Comparison of ENCODE assay signal across 8 cellular contexts in the genomic region with DNA sequence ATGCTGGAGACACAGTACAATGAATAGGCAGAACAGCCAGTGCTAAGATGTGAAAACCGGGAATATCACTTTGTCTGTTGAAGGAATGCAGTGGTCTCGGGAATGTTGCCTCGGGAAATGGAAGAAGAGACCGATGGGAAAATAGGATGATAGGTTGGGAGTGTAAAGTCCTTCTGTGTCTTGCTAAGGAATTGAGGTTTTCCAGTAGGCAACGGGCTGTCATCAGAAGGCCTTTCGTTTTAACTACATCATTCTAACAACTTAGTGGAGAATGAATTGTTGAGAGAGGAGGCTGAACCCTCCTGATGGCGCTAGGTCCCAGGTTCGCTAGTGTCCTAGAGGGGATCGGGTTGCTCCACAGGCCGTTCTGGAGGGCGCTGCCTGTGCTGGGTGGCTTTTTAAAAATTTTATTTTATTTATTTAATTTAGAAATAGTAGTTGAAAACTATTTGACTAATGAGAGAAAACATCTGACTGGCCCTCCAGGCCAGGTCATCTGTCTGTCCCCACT. TPM values are rescaled to one million over a fixed set of nuclear protein-coding genes. Genes with fewer than 3 reads are reported as not detected.
A peak's percentile ranks its signal among the peaks of the same experiment; 100 is the strongest.
DNase-seq lines count a peak whose midpoint lies in the region; ATAC-seq and TF ChIP-seq lines count a peak whose summit lies in the region.

No MANE protein-coding gene starts in this region.

- peak overlapping the region; percentile 85 for H3K4me3 Mint-ChIP-seq in activated T-cell treated with anti-CD3 and anti-CD28 coated beads, Interleukin-2, amount 50 U/mL, for 24 hours
- peak overlapping the region; percentile 78 for H3K4me3 Mint-ChIP-seq in chondrocyte (ENCODE audit: unreplicated experiment)

- peaks cover 15% of the 10 kb centered on the region for H3K36me3 Mint-ChIP-seq in activated T-cell treated with anti-CD3 and anti-CD28 coated beads, Interleukin-2, amount 50 U/mL, for 24 hours (ENCODE audit: low read depth)
- H3K36me3 Mint-ChIP-seq in chondrocyte (ENCODE audit: low read depth), result no peaks in the 10 kb centered on the region

- ATAC-seq in HG03159 (IDR thresholded peaks at IDR 0.05; ENCODE audit: unreplicated experiment), result no peak

- peak; percentile 2 for TF ChIP-seq CTCF in chondrocyte (IDR thresholded peaks at IDR 0.05)

- peaks cover 17% of the 10 kb centered on the region for H3K4me1 Mint-ChIP-seq in activated T-cell treated with anti-CD3 and anti-CD28 coated beads, Interleukin-2, amount 50 U/mL, for 24 hours (ENCODE audit: low read depth)
- peaks cover 23% of the 10 kb centered on the region for H3K4me1 Mint-ChIP-seq in chondrocyte (ENCODE audit: low read depth)

- H3K9me3 Mint-ChIP-seq in activated T-cell treated with anti-CD3 and anti-CD28 coated beads, Interleukin-2, amount 50 U/mL, for 24 hours, result no peaks in the 10 kb centered on the region
- H3K9me3 Mint-ChIP-seq in chondrocyte (ENCODE audit: low read depth), result peaks cover 9% of the 10 kb centered on the region

- DNase-seq in activated T-cell treated with anti-CD3 and anti-CD28 coated beads, Interleukin-2, amount 50 U/mL, for 24 hours, result no peak
- no peak for DNase-seq in activated T-cell treated with anti-CD3 and anti-CD28 coated beads, Interleukin-2, amount 50 U/mL, for 1 hour
- DNase-seq in NCI-H69 (lab: John Stamatoyannopoulos, UW) (peak; percentile 44), chondrocyte (ENCODE audit: low spot score) (no peak), myocyte (ENCODE audit: low read depth) (peak; percentile 27), cerebellar nuclear complex (lab: John Stamatoyannopoulos, UW) (no peak)
- no peak for DNase-seq in stimulated activated CD4-positive, alpha-beta T cell treated with anti-CD3 and anti-CD28 coated beads, Interleukin-12 subunit alpha, Interleukin-12 subunit beta, amount 100 ng/mL, for 4 hours

- H3K27ac Mint-ChIP-seq in activated T-cell treated with anti-CD3 and anti-CD28 coated beads, Interleukin-2, amount 50 U/mL, for 24 hours, result peak overlapping the region; percentile 84
- peak overlapping the region; percentile 95 for H3K27ac Mint-ChIP-seq in chondrocyte (ENCODE audit: unreplicated experiment)

- no peaks in the 10 kb centered on the region for H3K27me3 Mint-ChIP-seq in activated T-cell treated with anti-CD3 and anti-CD28 coated beads, Interleukin-2, amount 50 U/mL, for 24 hours
- no peaks in the 10 kb centered on the region for H3K27me3 Mint-ChIP-seq in chondrocyte (ENCODE audit: low read depth)

RNA-seq across cellular contexts. Expression of a gene that starts 0.7 kb away (rescaled TPM):
- total RNA-seq in chondrocyte, result 35.5 to 42.9 TPM (median 38.5 TPM) in 3 replicates
- total RNA-seq in myocyte, result 80.2 and 80.8 TPM in 2 replicates
- polyA plus RNA-seq in myocyte (2012), result 18.5 TPM

RNA-seq across cellular contexts. Expression of a gene that starts 47.3 kb away (rescaled TPM):
- 2.0 to 3.1 TPM (median 3.1 TPM) in 3 replicates for total RNA-seq in chondrocyte
- 0.16 TPM in 1 of 2 replicates, not detected in the other for total RNA-seq in myocyte
- 0.82 TPM for polyA plus RNA-seq in myocyte (2012)

Comparison
In these comparisons a context has a peak if more than half of its experiments do, and no peak if none do; other contexts are left out.
1. DNase-seq: peak in NCI-H69 (single experiment) and myocyte (single experiment); none in activated T-cell treated with anti-CD3 and anti-CD28 coated beads, Interleukin-2, amount 50 U/mL, for 24 hours (single experiment), activated T-cell treated with anti-CD3 and anti-CD28 coated beads, Interleukin-2, amount 50 U/mL, for 1 hour (single experiment), chondrocyte (single experiment), cerebellar nuclear complex (0 of 2) and stimulated activated CD4-positive, alpha-beta T cell treated with anti-CD3 and anti-CD28 coated beads, Interleukin-12 subunit alpha, Interleukin-12 subunit beta, amount 100 ng/mL, for 4 hours (single experiment).